In genomic region chr15:71874245-71874644, GRCh38 we compare ENCODE assay signal across 12 cellular contexts.
"Had no signal": no experiment of that assay in that cellular context is flagged by ENCODE, and none has a peak within 500 bp of the region (broad histone marks: within the 10 kb centered on the region; RNA-seq: fewer than 3 reads in every experiment).

No MANE protein-coding gene starts in this region.

- H3K9me3 Mint-ChIP-seq: activated naive CD4-positive, alpha-beta T cell treated with anti-CD3 and anti-CD28 coated beads, Interleukin-2, amount 10 ng/mL, durations not matched to agents 7 days and 5 days; dendritic cell treated with granulocyte-macrophage colony-stimulating factor and Interleukin-4, amounts not matched to agents 40 ng/mL and 50 ng/mL, for 4 days; memory B cell; natural killer cell; type B pancreatic cell had no signal

- H3K4me1 ChIP-seq: left ventricle myocardium inferior had no signal

- H3K27me3 Mint-ChIP-seq: activated naive CD4-positive, alpha-beta T cell treated with anti-CD3 and anti-CD28 coated beads, Interleukin-2, amount 10 ng/mL, durations not matched to agents 7 days and 5 days; dendritic cell treated with granulocyte-macrophage colony-stimulating factor and Interleukin-4, amounts not matched to agents 40 ng/mL and 50 ng/mL, for 4 days; memory B cell; type B pancreatic cell had no signal

- H3K27ac Mint-ChIP-seq: activated naive CD4-positive, alpha-beta T cell treated with anti-CD3 and anti-CD28 coated beads, Interleukin-2, amount 10 ng/mL, durations not matched to agents 7 days and 5 days; dendritic cell treated with granulocyte-macrophage colony-stimulating factor and Interleukin-4, amounts not matched to agents 40 ng/mL and 50 ng/mL, for 4 days; memory B cell; natural killer cell; type B pancreatic cell had no signal

- ATAC-seq: natural killer cell; stimulated activated naive CD8-positive, alpha-beta T cell treated with anti-CD3 and anti-CD28 coated beads, Interleukin-15, Interleukin-2, amounts not matched to agents 100 U/mL and 50 U/mL, for 24 hours had no signal

- DNase-seq: activated CD4-positive, alpha-beta T cell treated with anti-CD3 and anti-CD28 coated beads, Interleukin-2, amount 50 U/mL, for 4 hours; activated naive CD4-positive, alpha-beta T cell treated with anti-CD3 and anti-CD28 coated beads, Interleukin-2, amount 10 ng/mL, durations not matched to agents 7 days and 5 days; foreskin melanocyte; left ventricle myocardium inferior; natural killer cell; posterior cingulate gyrus; stimulated activated CD4-positive, alpha-beta T cell treated with anti-CD3 and anti-CD28 coated beads, Interleukin-4, amount 100 ng/mL, for 1 hour; stimulated activated naive CD8-positive, alpha-beta T cell treated with anti-CD3 and anti-CD28 coated beads, Interleukin-15, Interleukin-2, amounts not matched to agents 100 U/mL and 50 U/mL, for 24 hours had no signal

- H3K4me3 Mint-ChIP-seq: activated naive CD4-positive, alpha-beta T cell treated with anti-CD3 and anti-CD28 coated beads, Interleukin-2, amount 10 ng/mL, durations not matched to agents 7 days and 5 days; dendritic cell treated with granulocyte-macrophage colony-stimulating factor and Interleukin-4, amounts not matched to agents 40 ng/mL and 50 ng/mL, for 4 days; memory B cell; natural killer cell; type B pancreatic cell had no signal

- H3K9me3 ChIP-seq: left ventricle myocardium inferior had no signal

- H3K4me3 ChIP-seq: left ventricle myocardium inferior had no signal

- H3K27ac ChIP-seq: epithelial cell of prostate, left ventricle myocardium inferior had no signal

- H3K4me1 Mint-ChIP-seq: activated naive CD4-positive, alpha-beta T cell treated with anti-CD3 and anti-CD28 coated beads, Interleukin-2, amount 10 ng/mL, durations not matched to agents 7 days and 5 days; natural killer cell had no signal

- H3K36me3 Mint-ChIP-seq: activated naive CD4-positive, alpha-beta T cell treated with anti-CD3 and anti-CD28 coated beads, Interleukin-2, amount 10 ng/mL, durations not matched to agents 7 days and 5 days had no signal
